Comparison of ENCODE assay signal across 21 cellular contexts in the genomic region with DNA sequence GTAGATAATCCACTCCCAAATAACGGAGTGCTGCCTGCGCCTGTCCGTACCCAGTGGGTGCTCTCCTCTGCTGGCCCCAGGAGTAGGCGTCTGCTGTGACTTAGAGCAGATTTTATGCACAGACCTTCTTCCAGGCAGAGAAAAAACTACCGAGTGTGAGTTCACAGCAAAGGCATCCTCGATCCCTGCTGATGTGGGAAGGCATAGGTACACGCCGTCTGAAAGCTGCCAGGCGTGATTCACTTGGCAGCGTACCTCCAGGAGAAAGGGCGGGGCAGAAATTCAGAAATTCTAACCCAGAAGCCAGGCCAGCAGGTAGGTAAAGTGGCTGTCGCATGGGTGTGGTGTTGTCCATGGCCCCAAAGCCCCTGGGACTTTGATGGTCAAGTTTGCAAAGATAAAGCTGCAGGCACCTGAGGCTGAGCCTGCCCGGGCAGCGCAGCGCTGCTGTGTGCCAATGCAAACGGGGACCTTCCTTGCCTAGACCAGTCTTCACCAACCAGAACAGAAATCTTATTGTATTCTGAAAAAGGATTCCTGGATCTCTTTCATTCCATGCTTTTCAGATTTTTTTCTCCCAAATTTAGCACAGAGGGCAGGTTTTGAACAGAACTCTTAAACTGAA. TPM values are rescaled to one million over a fixed set of nuclear protein-coding genes. Genes with fewer than 3 reads are reported as not detected.
A peak's percentile ranks its signal among the peaks of the same experiment; 100 is the strongest.
DNase-seq lines count a peak whose midpoint lies in the region; ATAC-seq and TF ChIP-seq lines count a peak whose summit lies in the region.
"Had no signal": no experiment of that assay in that cellular context is flagged by ENCODE, and none has a peak within 500 bp of the region (broad histone marks: within the 10 kb centered on the region; RNA-seq: fewer than 3 reads in every experiment).

No MANE protein-coding gene starts in this region.

- ATAC-seq in PC-3 = peak; percentile 52
- ATAC-seq in GM18517 (IDR thresholded peaks at IDR 0.05; ENCODE audit: unreplicated experiment) = no peak
- ATAC-seq: left ventricle myocardium superior; naive thymus-derived CD4-positive, alpha-beta T cell; psoas muscle; stimulated activated naive B cell treated with anti-CD40 and anti-IgM and Interleukin-4, amounts not matched to agents 10 μg/mL and 1 μg/mL and 100 μg/mL, for 72 hours; WTC11 had no signal

- DNase-seq in PC-3 = peak; percentile 87
- DNase-seq in chondrocyte (ENCODE audit: low spot score) = no peak
- no peak for DNase-seq in mesothelial cell of epicardium (ENCODE audit: low spot score in 2 of 2, unreplicated experiment in 2 of 2)
- DNase-seq in transverse colon = no peak
- DNase-seq in SIG-M5 treated with dmso at 0.1 percent for 504 hours (lab: John Stamatoyannopoulos, UW; ENCODE audit: unreplicated experiment) = no peak
- no peak for DNase-seq in mucosa of gallbladder (ENCODE audit: low spot score)
- no peak for DNase-seq in NCI-H1436 (lab: John Stamatoyannopoulos, UW)
- DNase-seq: activated naive CD8-positive, alpha-beta T cell treated with anti-CD3 and anti-CD28 coated beads, Interleukin-2, amount 10 ng/mL, durations not matched to agents 7 days and 5 days; endodermal cell; foreskin melanocyte; left ventricle myocardium superior; naive thymus-derived CD4-positive, alpha-beta T cell; NCI-H1930; psoas muscle; SHP77 treated with DMSO at 0.1 percent for 48 hours; stimulated activated CD4-positive, alpha-beta T cell treated with anti-CD3 and anti-CD28 coated beads, Interleukin-12 subunit alpha, Interleukin-12 subunit beta, amount 100 ng/mL, for 4 hours; stimulated activated naive B cell treated with anti-CD40 and anti-IgM and Interleukin-4, amounts not matched to agents 10 μg/mL and 1 μg/mL and 100 μg/mL, for 72 hours; T-helper 2 cell had no signal

- no peak for TF ChIP-seq CTCF in PC-3 (conservative IDR thresholded peaks at IDR 0.05; ENCODE audit: low read depth, low read length)
- TF ChIP-seq CTCF in chondrocyte (IDR thresholded peaks at IDR 0.05) = no peak
- TF ChIP-seq CTCF in mesothelial cell of epicardium (IDR thresholded peaks at IDR 0.05; ENCODE audit: unreplicated experiment) = no peak
- no peak for TF ChIP-seq CTCF in transverse colon (IDR thresholded peaks at IDR 0.05)

- TF ChIP-seq EP300 in transverse colon (IDR thresholded peaks at IDR 0.05; ENCODE audit: low read depth) = peak; percentile 33

- in situ Hi-C loops in transverse colon (cut with MboI; ENCODE audit: low pct_ligation_motif_present in 1 of 4, low pct_unique_long_range_greater_than_20kb in 1 of 4, low sequenced_read_pairs in 3 of 4) = no loop called here

- no peak for TF ChIP-seq POLR2A in transverse colon (IDR thresholded peaks at IDR 0.05)

- H3K27me3 Mint-ChIP-seq in chondrocyte (ENCODE audit: low read depth) = no peaks in the 10 kb centered on the region
- no peaks in the 10 kb centered on the region for H3K27me3 Mint-ChIP-seq in mesothelial cell of epicardium (ENCODE audit: low read depth)

- H3K9me3 ChIP-seq in PC-3 (ENCODE audit: low read length) = no peaks in the 10 kb centered on the region
- no peaks in the 10 kb centered on the region for H3K9me3 ChIP-seq in transverse colon
- H3K9me3 ChIP-seq: psoas muscle had no signal

- H3K79me2 ChIP-seq in PC-3 (ENCODE audit: low read length) = peaks cover 43% of the 10 kb centered on the region

- H3K27ac Mint-ChIP-seq in chondrocyte (ENCODE audit: unreplicated experiment) (peak overlapping the region; percentile 84), mesothelial cell of epicardium (peak overlapping the region; percentile 54)
- H3K27ac Mint-ChIP-seq: activated naive CD8-positive, alpha-beta T cell treated with anti-CD3 and anti-CD28 coated beads, Interleukin-2, amount 10 ng/mL, durations not matched to agents 7 days and 5 days; endodermal cell; stimulated activated naive B cell treated with anti-CD40 and anti-IgM and Interleukin-4, amounts not matched to agents 10 μg/mL and 1 μg/mL and 100 μg/mL, for 72 hours; WTC11 had no signal

- POLR2A ChIA-PET in PC-3 (lab: Charles Lee; ENCODE audit: unreplicated experiment) = interaction anchor here (0.7 to 0.8 kb wide), 2 partner anchors 24 to 69 kb away, joined by 3 to 4 read pairs; no protein-coding TSS in a partner anchor

- no peaks in the 10 kb centered on the region for H3K27me3 ChIP-seq in PC-3 (ENCODE audit: low read length)
- H3K27me3 ChIP-seq in transverse colon = no peaks in the 10 kb centered on the region

- no peak overlapping the region for H3K4me3 Mint-ChIP-seq in chondrocyte (ENCODE audit: unreplicated experiment)
- H3K4me3 Mint-ChIP-seq in mesothelial cell of epicardium = no peak overlapping the region
- H3K4me3 Mint-ChIP-seq: activated naive CD8-positive, alpha-beta T cell treated with anti-CD3 and anti-CD28 coated beads, Interleukin-2, amount 10 ng/mL, durations not matched to agents 7 days and 5 days; central memory CD8-positive, alpha-beta T cell; endodermal cell; naive thymus-derived CD4-positive, alpha-beta T cell; stimulated activated naive B cell treated with anti-CD40 and anti-IgM and Interleukin-4, amounts not matched to agents 10 μg/mL and 1 μg/mL and 100 μg/mL, for 72 hours; WTC11 had no signal

- H3K4me3 ChIP-seq in PC-3 (ENCODE audit: low read length) (peak overlapping the region; percentile 31; the same call in 1 of the 2 replicates), transverse colon (no peak overlapping the region)
- H3K4me3 ChIP-seq: psoas muscle had no signal

- CTCF ChIA-PET in PC-3 (lab: Charles Lee) = no interaction called here

- H3K9ac ChIP-seq in PC-3 (ENCODE audit: low read length) = peak overlapping the region; percentile 21

- peak overlapping the region; percentile 63 for H3K27ac ChIP-seq in PC-3 (ENCODE audit: low read length)
- peak overlapping the region; percentile 84 to 87 (median 86) for H3K27ac ChIP-seq in transverse colon
- H3K27ac ChIP-seq: psoas muscle had no signal

- no peaks in the 10 kb centered on the region for H3K9me2 ChIP-seq in PC-3 (replicated peaks; ENCODE audit: low read length)

- peak overlapping the region; percentile 77 for H3K4me2 ChIP-seq in PC-3 (ENCODE audit: low read length)

- H3K36me3 Mint-ChIP-seq in chondrocyte (ENCODE audit: low read depth) (peaks cover 10% of the 10 kb centered on the region), mesothelial cell of epicardium (peaks cover 2% of the 10 kb centered on the region)
- H3K36me3 Mint-ChIP-seq: activated naive CD8-positive, alpha-beta T cell treated with anti-CD3 and anti-CD28 coated beads, Interleukin-2, amount 10 ng/mL, durations not matched to agents 7 days and 5 days; stimulated activated naive B cell treated with anti-CD40 and anti-IgM and Interleukin-4, amounts not matched to agents 10 μg/mL and 1 μg/mL and 100 μg/mL, for 72 hours; WTC11 had no signal

- 67 to 86% methylated on average over 4 to 16 of the region's 16 CpGs for WGBS in transverse colon (ENCODE audit: low coverage in 1 of 2), 2 donors

- no peak overlapping the region for H2AFZ ChIP-seq in PC-3 (ENCODE audit: low read length)

- no TSS peak for BruUV-seq in PC-3 (replicated peaks; lab: Mats Ljungman, UMichigan)

- no peaks in the 10 kb centered on the region for H4K20me1 ChIP-seq in PC-3 (ENCODE audit: low read length)

- H3K4me1 Mint-ChIP-seq in chondrocyte (ENCODE audit: low read depth) = peaks cover 98% of the 10 kb centered on the region
- peaks cover 42% of the 10 kb centered on the region for H3K4me1 Mint-ChIP-seq in mesothelial cell of epicardium

- H3K9me3 Mint-ChIP-seq in chondrocyte (ENCODE audit: low read depth) = no peaks in the 10 kb centered on the region
- no peaks in the 10 kb centered on the region for H3K9me3 Mint-ChIP-seq in mesothelial cell of epicardium
- H3K9me3 Mint-ChIP-seq: activated naive CD8-positive, alpha-beta T cell treated with anti-CD3 and anti-CD28 coated beads, Interleukin-2, amount 10 ng/mL, durations not matched to agents 7 days and 5 days; central memory CD8-positive, alpha-beta T cell; stimulated activated naive B cell treated with anti-CD40 and anti-IgM and Interleukin-4, amounts not matched to agents 10 μg/mL and 1 μg/mL and 100 μg/mL, for 72 hours had no signal

- no peaks in the 10 kb centered on the region for H3K36me3 ChIP-seq in PC-3 (ENCODE audit: low read depth, low read length)
- no peaks in the 10 kb centered on the region for H3K36me3 ChIP-seq in transverse colon

- peaks cover 55% of the 10 kb centered on the region for H3K4me1 ChIP-seq in PC-3 (ENCODE audit: insufficient read depth, low read length)
- peaks cover 22 to 86% (median 40%) of the 10 kb centered on the region in 4 donors for H3K4me1 ChIP-seq in transverse colon

- intact Hi-C loops in PC-3 (cut with micrococcal nuclease) = loop anchor here (1.0 kb wide), 1 partner anchor 23 kb away; no protein-coding TSS in a partner anchor
- intact Hi-C loops in transverse colon (cut with DNase I; ENCODE audit: low total_unique reads) = loop anchor here (5.0 kb wide), 1 partner anchor 36 kb away; a partner anchor contains a TSS

- H3F3A ChIP-seq in PC-3 (ENCODE audit: low read length, unreplicated experiment) = peaks cover 4% of the 10 kb centered on the region

RNA-seq across cellular contexts. Expression of a gene that starts 36.3 kb away (rescaled TPM):
- total RNA-seq in PC-3 (2014; rRNA removed) (74.5 and 127 TPM in 2 replicates), chondrocyte (1,370 to 2,411 TPM (median 2,366 TPM) in 3 replicates), mesothelial cell of epicardium (432 to 469 TPM (median 449 TPM) in 3 replicates), transverse colon (100 to 1,000 TPM in 2 of 4 donors, 10 to 100 TPM in 2; 75.1 to 322 (median 115) TPM), mucosa of gallbladder (332 TPM)
- total RNA-seq: activated naive CD8-positive, alpha-beta T cell treated with anti-CD3 and anti-CD28 coated beads, Interleukin-2, amount 10 ng/mL, durations not matched to agents 7 days and 5 days had no signal

RNA-seq across cellular contexts. Expression of a gene that starts 36.4 kb away (rescaled TPM):
- total RNA-seq in PC-3 (2014; rRNA removed) (35.7 and 48.7 TPM in 2 replicates), chondrocyte (2,319 to 5,210 TPM (median 5,209 TPM) in 3 replicates), mesothelial cell of epicardium (341 to 362 TPM (median 347 TPM) in 3 replicates), transverse colon (100 to 1,000 TPM in 2 of 4 donors, 10 to 100 TPM in 2; 46.4 to 180 (median 99.2) TPM), mucosa of gallbladder (347 TPM)
- total RNA-seq: activated naive CD8-positive, alpha-beta T cell treated with anti-CD3 and anti-CD28 coated beads, Interleukin-2, amount 10 ng/mL, durations not matched to agents 7 days and 5 days had no signal
